ENCODE assay signal across 27 cellular contexts in the genomic region with DNA sequence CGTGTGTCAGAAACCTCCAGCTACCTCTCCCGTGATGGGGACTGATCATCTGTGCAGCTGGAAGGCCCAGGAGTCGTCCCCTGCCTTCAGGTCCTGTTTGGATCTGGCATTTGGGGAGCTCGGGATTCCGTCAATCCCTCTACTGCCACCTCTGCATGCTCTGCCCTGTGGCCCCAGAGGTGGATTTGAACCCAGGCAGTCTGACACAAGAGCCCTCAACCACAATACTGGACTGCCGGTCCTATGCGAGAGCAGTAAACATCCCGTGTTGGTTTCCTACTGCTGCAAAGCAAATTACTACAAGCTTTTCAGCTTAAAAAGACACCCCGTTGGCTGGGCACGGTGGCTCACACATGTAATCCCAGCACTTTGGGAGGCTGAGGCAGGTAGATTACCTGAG.
DNase-seq lines count a peak whose midpoint lies in the region; ATAC-seq, FAIRE-seq and TF ChIP-seq lines count a peak whose summit lies in the region.
"Had no signal": no experiment of that assay in that cellular context is flagged by ENCODE, and none has a peak within 500 bp of the region (broad histone marks: within the 10 kb centered on the region; RNA-seq: fewer than 3 reads in every experiment).

No MANE protein-coding gene starts in this region.

- intact Hi-C loops in testis (cut with DNase I; ENCODE audit: low total_unique reads), result no loop called here

- H3K4me1 Mint-ChIP-seq in osteocyte (ENCODE audit: unreplicated experiment), result no peaks in the 10 kb centered on the region
- H3K4me1 Mint-ChIP-seq: CD8-positive, alpha-beta memory T cell; GM23338 had no signal

- H3K4me3 ChIP-seq in upper lobe of left lung (no peak overlapping the region), testis (no peak overlapping the region)
- H3K4me3 ChIP-seq: A549; BLaER1 treated with 17β-estradiol and CSF1 and Interleukin-3, amounts not matched to agents 10 nM and 100 nM; GM12878; GM23338 had no signal

- no peak for TF ChIP-seq POLR2A in upper lobe of left lung (IDR thresholded peaks at IDR 0.05)
- TF ChIP-seq POLR2A in testis (IDR thresholded peaks at IDR 0.05), result no peak

- DNase-seq in activated CD8-positive, alpha-beta memory T cell treated with anti-CD3 and anti-CD28 coated beads, Interleukin-2, amount 50 U/mL, for 48 hours, result peak; percentile 46
- DNase-seq in activated CD8-positive, alpha-beta memory T cell treated with anti-CD3 and anti-CD28 coated beads, Interleukin-2, amount 50 U/mL, for 4 hours, result no peak
- DNase-seq in islet precursor cell (peak; percentile 40), osteocyte (ENCODE audit: extremely low spot score, unreplicated experiment) (peak; percentile 70), urothelium cell line (ENCODE audit: low spot score) (no peak), upper lobe of left lung (no peak), HTR-8/SVneo (ENCODE audit: insufficient read length, low spot score) (no peak), testis (no peak)
- DNase-seq: 8988T; ACHN; AML-193; BE2C; CD8-positive, alpha-beta memory T cell; DMS 273 treated with DMSO at 0.1 percent for 48 hours; DMS79; EL; GDM1 had no signal

- ATAC-seq in upper lobe of left lung (ENCODE audit: low FRiP score in 2 of 2), result no peak
- ATAC-seq: A549, GM12878, GM23338, HCT116 had no signal

- H3K27me3 ChIP-seq in upper lobe of left lung, result no peaks in the 10 kb centered on the region
- H3K27me3 ChIP-seq in testis, result no peaks in the 10 kb centered on the region
- H3K27me3 ChIP-seq: BLaER1 treated with 17β-estradiol and CSF1 and Interleukin-3, amounts not matched to agents 10 nM and 100 nM had no signal

- H3K9me3 Mint-ChIP-seq in osteocyte (ENCODE audit: unreplicated experiment), result no peaks in the 10 kb centered on the region
- H3K9me3 Mint-ChIP-seq: CD14-positive monocyte; CD4-positive, alpha-beta T cell; CD8-positive, alpha-beta memory T cell; GM23338; H9 had no signal

- H3K4me1 ChIP-seq in upper lobe of left lung (no peaks in the 10 kb centered on the region), testis (no peaks in the 10 kb centered on the region)
- H3K4me1 ChIP-seq: A549, BE2C had no signal

- H3K36me3 ChIP-seq in upper lobe of left lung (peaks cover 0 to 4% (median 0%) of the 10 kb centered on the region in 4 donors), testis (ENCODE audit: low read depth, missing control alignments) (no peaks in the 10 kb centered on the region)
- H3K36me3 ChIP-seq: BE2C; BLaER1 treated with 17β-estradiol and CSF1 and Interleukin-3, amounts not matched to agents 10 nM and 100 nM had no signal

- H3K27ac ChIP-seq in upper lobe of left lung (no peak overlapping the region), testis (no peak overlapping the region)
- H3K27ac ChIP-seq: A549; BLaER1 treated with 17β-estradiol and CSF1 and Interleukin-3, amounts not matched to agents 10 nM and 100 nM had no signal

- no peak overlapping the region for H3K27ac Mint-ChIP-seq in osteocyte (ENCODE audit: unreplicated experiment)
- H3K27ac Mint-ChIP-seq: CD14-positive monocyte; CD4-positive, alpha-beta T cell; CD8-positive, alpha-beta memory T cell; GM23338; H9 had no signal

- no peaks in the 10 kb centered on the region for H3K9me3 ChIP-seq in upper lobe of left lung
- H3K9me3 ChIP-seq in testis, result no peaks in the 10 kb centered on the region
- H3K9me3 ChIP-seq: A549; BE2C; BLaER1 treated with 17β-estradiol and CSF1 and Interleukin-3, amounts not matched to agents 10 nM and 100 nM had no signal

- WGBS in upper lobe of left lung, 2 donors, result 93 to 96% methylated on average over 4 to 10 of the region's 10 CpGs
- WGBS in testis, 2 donors, result 92 to 95% methylated on average over 5 to 10 of the region's 10 CpGs

- TF ChIP-seq EP300 in upper lobe of left lung (IDR thresholded peaks at IDR 0.05), result no peak

- FAIRE-seq in urothelium cell line (lab: Jason Lieb, UNC), result peak; percentile 13
- FAIRE-seq in HTR-8/SVneo (lab: Jason Lieb, UNC), result no peak
- FAIRE-seq: A549, D721Med, GM12878, GM19239 had no signal

- no peak for TF ChIP-seq CTCF in osteocyte (IDR thresholded peaks at IDR 0.05)
- TF ChIP-seq CTCF in upper lobe of left lung (IDR thresholded peaks at IDR 0.05), result no peak
- no peak for TF ChIP-seq CTCF in testis (IDR thresholded peaks at IDR 0.05)

- H3K4me3 Mint-ChIP-seq in osteocyte (ENCODE audit: unreplicated experiment), result no peak overlapping the region
- H3K4me3 Mint-ChIP-seq: CD14-positive monocyte; CD4-positive, alpha-beta T cell; CD8-positive, alpha-beta memory T cell; GM23338; H9 had no signal

- no peaks in the 10 kb centered on the region for H3K27me3 Mint-ChIP-seq in osteocyte (ENCODE audit: unreplicated experiment)
- H3K27me3 Mint-ChIP-seq: CD4-positive, alpha-beta T cell; CD8-positive, alpha-beta memory T cell had no signal

- H3K36me3 Mint-ChIP-seq in osteocyte (ENCODE audit: unreplicated experiment), result peaks cover 47% of the 10 kb centered on the region
- H3K36me3 Mint-ChIP-seq: CD14-positive monocyte had no signal

Comparison
In these comparisons a context has a peak if more than half of its experiments do, and no peak if none do; other contexts are left out.
1. DNase-seq: peak in activated CD8-positive, alpha-beta memory T cell treated with anti-CD3 and anti-CD28 coated beads, Interleukin-2, amount 50 U/mL, for 48 hours (single experiment), islet precursor cell (single experiment) and osteocyte (single experiment); none in activated CD8-positive, alpha-beta memory T cell treated with anti-CD3 and anti-CD28 coated beads, Interleukin-2, amount 50 U/mL, for 4 hours (single experiment), urothelium cell line (single experiment), upper lobe of left lung (0 of 2), HTR-8/SVneo (single experiment) and testis (single experiment).